ENCODE assay signal across 1 cellular context in the genomic region with DNA sequence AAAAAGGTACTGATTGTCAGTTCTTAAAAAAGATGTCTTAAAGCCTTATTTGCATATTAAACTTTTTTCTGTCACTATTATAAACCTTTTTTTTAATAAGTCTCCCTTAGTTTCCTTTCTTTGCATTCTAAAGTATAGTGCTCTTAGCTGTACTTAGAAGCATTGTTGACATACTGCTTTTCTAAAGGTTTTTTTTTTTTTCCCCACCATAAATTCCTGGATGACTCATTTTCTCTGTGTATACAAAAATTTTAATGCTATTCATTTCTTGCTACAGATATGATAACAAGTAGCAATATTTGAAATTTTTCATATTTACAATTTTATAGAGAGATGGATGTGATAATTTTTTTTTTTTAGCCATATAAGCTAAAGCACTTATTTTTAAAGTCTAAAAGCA.
TF ChIP-seq lines count a peak whose summit lies in the region.

No MANE protein-coding gene starts in this region.

TF ChIP-seq in HEK293, 187 proteins besides CTCF, POLR2A, EP300 and RAD21 (continued from another document):
- peak; percentile 71 for TF ChIP-seq ZNF362 (tag by site-specific recombination; IDR thresholded peaks at IDR 0.05)
- no peak for TF ChIP-seq ZNF792 (tag by site-specific recombination; IDR thresholded peaks at IDR 0.05)
